1 cellular context compared by ENCODE assay signal in the genomic region with DNA sequence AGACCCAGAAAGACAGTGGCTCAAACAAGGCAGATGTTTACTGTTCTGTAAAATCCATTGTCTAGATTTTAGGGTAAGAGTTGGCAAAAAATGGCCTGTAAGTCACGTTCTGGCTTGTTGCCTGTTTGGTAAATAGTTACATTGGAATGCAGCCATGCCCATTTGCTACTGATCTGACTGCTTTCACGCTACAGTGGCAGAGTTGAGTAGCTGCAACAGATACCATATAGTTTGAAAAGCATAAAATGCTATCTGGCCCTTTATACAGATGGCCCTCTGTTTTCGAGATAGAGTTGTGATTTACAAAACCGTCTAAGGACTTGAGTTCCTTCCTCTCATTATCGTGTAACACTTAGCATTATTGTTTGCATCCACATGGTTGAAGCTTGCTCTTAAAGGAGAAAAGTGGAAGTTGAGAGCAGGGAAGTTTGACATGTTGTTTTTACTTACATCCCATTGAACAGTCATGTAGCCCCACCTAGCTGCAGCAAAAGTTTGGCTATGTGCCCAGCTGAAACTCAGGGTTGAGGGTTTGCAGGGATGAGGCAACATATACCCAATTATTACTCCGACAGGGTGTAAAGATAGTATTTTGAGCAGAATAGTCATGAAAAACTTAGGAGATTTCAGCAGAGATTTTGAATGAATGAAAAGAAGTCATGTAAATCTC.
TF ChIP-seq lines count a peak whose summit lies in the region.

No MANE protein-coding gene starts in this region.

TF ChIP-seq in HEK293, 187 proteins besides CTCF, POLR2A, EP300 and RAD21 (continued from another document):
- peak; percentile 98 for TF ChIP-seq OSR2 (tag by site-specific recombination; IDR thresholded peaks at IDR 0.05)
- TF ChIP-seq PRDM10 (tag by site-specific recombination; IDR thresholded peaks at IDR 0.05), result peak; percentile 32
- TF ChIP-seq ZFP69B (tag by site-specific recombination; IDR thresholded peaks at IDR 0.05), result peak; percentile 62
- peak; percentile 59 for TF ChIP-seq ZNF600 (tag by site-specific recombination; IDR thresholded peaks at IDR 0.05)
- TF ChIP-seq, protein P1, sequence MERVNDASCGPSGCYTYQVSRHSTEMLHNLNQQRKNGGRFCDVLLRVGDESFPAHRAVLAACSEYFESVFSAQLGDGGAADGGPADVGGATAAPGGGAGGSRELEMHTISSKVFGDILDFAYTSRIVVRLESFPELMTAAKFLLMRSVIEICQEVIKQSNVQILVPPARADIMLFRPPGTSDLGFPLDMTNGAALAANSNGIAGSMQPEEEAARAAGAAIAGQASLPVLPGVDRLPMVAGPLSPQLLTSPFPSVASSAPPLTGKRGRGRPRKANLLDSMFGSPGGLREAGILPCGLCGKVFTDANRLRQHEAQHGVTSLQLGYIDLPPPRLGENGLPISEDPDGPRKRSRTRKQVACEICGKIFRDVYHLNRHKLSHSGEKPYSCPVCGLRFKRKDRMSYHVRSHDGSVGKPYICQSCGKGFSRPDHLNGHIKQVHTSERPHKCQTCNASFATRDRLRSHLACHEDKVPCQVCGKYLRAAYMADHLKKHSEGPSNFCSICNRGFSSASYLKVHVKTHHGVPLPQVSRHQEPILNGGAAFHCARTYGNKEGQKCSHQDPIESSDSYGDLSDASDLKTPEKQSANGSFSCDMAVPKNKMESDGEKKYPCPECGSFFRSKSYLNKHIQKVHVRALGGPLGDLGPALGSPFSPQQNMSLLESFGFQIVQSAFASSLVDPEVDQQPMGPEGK (tag by site-specific recombination; IDR thresholded peaks at IDR 0.05), result 0 out of 2 replicates have a peak, but pooled peaks have one; percentile 24
- TF ChIP-seq OVOL3 (tag by site-specific recombination; IDR thresholded peaks at IDR 0.05), result peak; percentile 55; the same call in 1 of the 2 replicates
- TF ChIP-seq ZNF629 (tag by site-specific recombination; IDR thresholded peaks at IDR 0.05), result peak; percentile 45
- TF ChIP-seq SP3 (tag by site-specific recombination; IDR thresholded peaks at IDR 0.05), result no peak
- TF ChIP-seq ZNF169 (tag by site-specific recombination; IDR thresholded peaks at IDR 0.05), result no peak
- TF ChIP-seq, protein P2, sequence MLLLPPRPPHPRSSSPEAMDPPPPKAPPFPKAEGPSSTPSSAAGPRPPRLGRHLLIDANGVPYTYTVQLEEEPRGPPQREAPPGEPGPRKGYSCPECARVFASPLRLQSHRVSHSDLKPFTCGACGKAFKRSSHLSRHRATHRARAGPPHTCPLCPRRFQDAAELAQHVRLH (tag by site-specific recombination; IDR thresholded peaks at IDR 0.05), result peak; percentile 14; the same call in 1 of the 2 replicates
- peak; percentile 51; the same call in 1 of the 2 replicates for TF ChIP-seq IKZF3 (tag by site-specific recombination; IDR thresholded peaks at IDR 0.05)
- TF ChIP-seq ZNF214 (tag by site-specific recombination; IDR thresholded peaks at IDR 0.05; ENCODE audit: borderline replicate concordance), result no peak
